In genomic region chr7:1670894-1671875, GRCh38 we compare ENCODE assay signal across 11 cellular contexts. TPM values are rescaled to one million over a fixed set of nuclear protein-coding genes. Genes with fewer than 3 reads are reported as not detected.
DNase-seq lines count a peak whose midpoint lies in the region; ATAC-seq lines count a peak whose summit lies in the region.
"Had no signal": no experiment of that assay in that cellular context is flagged by ENCODE, and none has a peak within 500 bp of the region (broad histone marks: within the 10 kb centered on the region; RNA-seq: fewer than 3 reads in every experiment).

No MANE protein-coding gene starts in this region.

- H3K27ac Mint-ChIP-seq in T-helper 17 cell (no peak overlapping the region), immature natural killer cell (no peak overlapping the region)
- H3K27ac Mint-ChIP-seq: HFFc6 had no signal

- H3K4me1 Mint-ChIP-seq in T-helper 17 cell, result peaks cover 5% of the 10 kb centered on the region
- peaks cover 6 to 12% of the 10 kb centered on the region in 2 donors for H3K4me1 Mint-ChIP-seq in immature natural killer cell

- H3K27ac ChIP-seq in iPS DF 6.9 (ENCODE audit: low read length), result no peak overlapping the region

- no CpG with 5 or more reads among the region's 28 CpGs for WGBS in iPS DF 6.9 (ENCODE audit: insufficient coverage, insufficient read length)

- H3K27me3 ChIP-seq in iPS DF 6.9 (ENCODE audit: control insufficient read depth, insufficient read depth, low read length), result peaks cover 36% of the 10 kb centered on the region

- H3K36me3 Mint-ChIP-seq in T-helper 17 cell (ENCODE audit: low read depth) (peaks cover 2% of the 10 kb centered on the region), immature natural killer cell (no peaks in the 10 kb centered on the region)

- ATAC-seq in T-helper 17 cell, result no peak

- no peaks in the 10 kb centered on the region for H3K9me3 Mint-ChIP-seq in immature natural killer cell
- H3K9me3 Mint-ChIP-seq: HFFc6 had no signal

- intact Hi-C loops in posterior vena cava (cut with DNase I), result loop anchor here in 1 of 2 donors (10.0 kb wide), 1 partner anchor 534 kb away; no protein-coding TSS in a partner anchor

- peak overlapping the region; percentile 61; the same call in 1 of the 2 replicates for H3K4me3 ChIP-seq in iPS DF 6.9 (ENCODE audit: low read length)

- H3K4me1 ChIP-seq in iPS DF 6.9 (ENCODE audit: control insufficient read depth, insufficient read depth, low read length), result peaks cover 7% of the 10 kb centered on the region

- peak; percentile 21 for DNase-seq in ELF-1 (ENCODE audit: low read depth, low spot score)
- no peak for DNase-seq in T-helper 17 cell
- no peak for DNase-seq in iPS DF 6.9 (ENCODE audit: low read depth, low spot score)
- DNase-seq in posterior vena cava (ENCODE audit: low spot score), result peak; percentile 69
- DNase-seq in SK-N-DZ (ENCODE audit: low spot score), result no peak
- DNase-seq in NK-92 (lab: John Stamatoyannopoulos, UW; ENCODE audit: unreplicated experiment), result no peak
- DNase-seq in immature natural killer cell, result no peak
- DNase-seq in activated CD4-positive, alpha-beta T cell treated with anti-CD3 and anti-CD28 coated beads for 4 hours, result no peak
- DNase-seq: DMS153, HFFc6, NCI-H187 had no signal

- H3K27me3 Mint-ChIP-seq in T-helper 17 cell (peaks cover 32% of the 10 kb centered on the region), immature natural killer cell (ENCODE audit: low read depth in 3 of 3) (peaks cover 6 to 13% (median 11%) of the 10 kb centered on the region in 3 donors)

- no peaks in the 10 kb centered on the region for H3K9me3 ChIP-seq in T-helper 17 cell (ENCODE audit: control insufficient read depth, low read length, poor library complexity, severe bottlenecking)
- no peaks in the 10 kb centered on the region for H3K9me3 ChIP-seq in iPS DF 6.9 (ENCODE audit: control insufficient read depth, insufficient read depth, low read length)

- H3K4me3 Mint-ChIP-seq in T-helper 17 cell, result peak overlapping the region; percentile 69
- no peak overlapping the region for H3K4me3 Mint-ChIP-seq in immature natural killer cell
- H3K4me3 Mint-ChIP-seq: HFFc6 had no signal

- no peaks in the 10 kb centered on the region; the same call in 1 of the 2 replicates for H3K36me3 ChIP-seq in iPS DF 6.9 (ENCODE audit: control insufficient read depth, insufficient read depth, low read length)

RNA-seq across cellular contexts. Expression of gene ELFN1, which starts 1.1 kb away (rescaled TPM):
- total RNA-seq in T-helper 17 cell, result not detected
- 1 to 10 TPM; 1.2 to 1.8 TPM for total RNA-seq in posterior vena cava
- 19.1 and 20.7 TPM in 2 replicates for polyA plus RNA-seq in SK-N-DZ (2014; cell fraction: cytosol; rRNA removed)
- 13.3 and 17.1 TPM in 2 replicates for polyA plus RNA-seq in SK-N-DZ (2014; cell fraction: nucleus; rRNA removed)
- under 1 TPM in 1 of 3 donors, not detected in 2; 0.08 TPM for polyA plus RNA-seq in immature natural killer cell

Comparison
In these comparisons a context has a peak if more than half of its experiments do, and no peak if none do; other contexts are left out.
1. DNase-seq: peak in ELF-1 (single experiment) and posterior vena cava (single experiment); none in T-helper 17 cell (0 of 3), iPS DF 6.9 (single experiment), SK-N-DZ (single experiment), NK-92 (single experiment), immature natural killer cell (0 of 3) and activated CD4-positive, alpha-beta T cell treated with anti-CD3 and anti-CD28 coated beads for 4 hours (0 of 2).